Comparison of ENCODE assay signal across 12 cellular contexts in genomic region chr22:47166446-47167016, GRCh38.
A peak's percentile ranks its signal among the peaks of the same experiment; 100 is the strongest.
DNase-seq lines count a peak whose midpoint lies in the region; TF ChIP-seq lines count a peak whose summit lies in the region.
"Had no signal": no experiment of that assay in that cellular context is flagged by ENCODE, and none has a peak within 500 bp of the region (broad histone marks: within the 10 kb centered on the region; RNA-seq: fewer than 3 reads in every experiment).

No MANE protein-coding gene starts in this region.

- DNase-seq in COLO668 (lab: John Stamatoyannopoulos, UW; ENCODE audit: unreplicated experiment) (peak; percentile 71), cerebellar nuclear complex (lab: John Stamatoyannopoulos, UW) (peak; percentile 52 to 84), osteoblast (ENCODE audit: insufficient read length, low spot score, missing footprints) (peak; percentile 42), mesendoderm (no peak), DMS53 treated with DMSO at 0.1 percent for 48 hours (lab: John Stamatoyannopoulos, UW; ENCODE audit: unreplicated experiment) (no peak), ecto neural progenitor cell (ENCODE audit: low spot score) (no peak)
- DNase-seq: BE2C; GF-D8; NCI-H774; stimulated activated CD4-positive, alpha-beta T cell treated with anti-CD3 and anti-CD28 coated beads, Interleukin-4, amount 100 ng/mL, for 1 hour had no signal

- peaks cover 9% of the 10 kb centered on the region; the same call in 1 of the 2 replicates for H3K9me3 ChIP-seq in BLaER1
- H3K9me3 ChIP-seq in osteoblast (ENCODE audit: low read depth, low read length), result no peaks in the 10 kb centered on the region
- H3K9me3 ChIP-seq: BE2C, pancreas had no signal

- H4K5ac ChIP-seq in mesendoderm (ENCODE audit: low read length), result no peak overlapping the region

- H3K27me3 ChIP-seq in BLaER1 (peaks cover 6% of the 10 kb centered on the region; the same call in 1 of the 2 replicates), osteoblast (ENCODE audit: insufficient read depth, low read length) (no peaks in the 10 kb centered on the region), mesendoderm (ENCODE audit: insufficient read depth, low read length, poor library complexity) (no peaks in the 10 kb centered on the region)
- H3K27me3 ChIP-seq: BE2C, pancreas had no signal

- H2BK5ac ChIP-seq in mesendoderm (ENCODE audit: low read length), result no peak overlapping the region

- no peaks in the 10 kb centered on the region for H3K79me1 ChIP-seq in mesendoderm (ENCODE audit: low read length)

- H3K56ac ChIP-seq in mesendoderm (ENCODE audit: low read length), result no peak overlapping the region

- no peak overlapping the region for H3K4ac ChIP-seq in mesendoderm (ENCODE audit: low read depth, low read length)

- H3K4me2 ChIP-seq in BLaER1 (peak overlapping the region; percentile 87), osteoblast (ENCODE audit: insufficient read depth, low read length) (no peak overlapping the region), mesendoderm (ENCODE audit: low read length) (no peak overlapping the region)

- H3K27ac ChIP-seq in BLaER1 (no peak overlapping the region), osteoblast (ENCODE audit: low read depth, low read length) (no peak overlapping the region), mesendoderm (ENCODE audit: low read depth, low read length) (no peak overlapping the region)
- H3K27ac ChIP-seq: pancreas had no signal

- H2AK5ac ChIP-seq in mesendoderm (ENCODE audit: low read length), result no peak overlapping the region

- no peak overlapping the region for H4K8ac ChIP-seq in mesendoderm (ENCODE audit: low read depth, low read length)

- WGBS in mesendoderm (ENCODE audit: extremely low coverage, insufficient coverage, low lambda C conversion rate), result no CpG with 5 or more reads among the region's 10 CpGs

- no peak overlapping the region for H3K4me3 ChIP-seq in BLaER1
- no peak overlapping the region for H3K4me3 ChIP-seq in osteoblast (ENCODE audit: insufficient read depth, low read length)
- H3K4me3 ChIP-seq in mesendoderm (ENCODE audit: low read length), result no peak overlapping the region
- H3K4me3 ChIP-seq: pancreas had no signal

- no peak overlapping the region for H2BK15ac ChIP-seq in mesendoderm (replicated peaks; ENCODE audit: low read depth)

- no peak overlapping the region for H2BK120ac ChIP-seq in mesendoderm (ENCODE audit: low read depth, low read length)

- H3K4me1 ChIP-seq in BLaER1 (peaks cover 67% of the 10 kb centered on the region), osteoblast (ENCODE audit: insufficient read depth, low read length) (no peaks in the 10 kb centered on the region), mesendoderm (ENCODE audit: control insufficient read depth, low read depth, low read length) (no peaks in the 10 kb centered on the region)
- H3K4me1 ChIP-seq: BE2C, pancreas had no signal

- H4K20me1 ChIP-seq in BLaER1 (peaks cover 86% of the 10 kb centered on the region), osteoblast (ENCODE audit: insufficient read depth, low read length) (no peaks in the 10 kb centered on the region)

- TF ChIP-seq CTCF in osteoblast (IDR thresholded peaks at IDR 0.05; ENCODE audit: extremely low read depth, low read depth, low read length), result no peak

- no peak overlapping the region for H3K9ac ChIP-seq in BLaER1
- no peak overlapping the region for H3K9ac ChIP-seq in mesendoderm (ENCODE audit: low read length)

- no peak overlapping the region for H3K23ac ChIP-seq in mesendoderm (ENCODE audit: low read length)

- no peaks in the 10 kb centered on the region for H3K79me2 ChIP-seq in osteoblast (ENCODE audit: insufficient read depth, low read length)
- no peaks in the 10 kb centered on the region for H3K79me2 ChIP-seq in mesendoderm (ENCODE audit: control insufficient read depth, insufficient read depth, low read length)

- no peak overlapping the region for H2AFZ ChIP-seq in osteoblast (ENCODE audit: low read length)

- H3K36me3 ChIP-seq in BLaER1, result peaks cover 31% of the 10 kb centered on the region
- no peaks in the 10 kb centered on the region for H3K36me3 ChIP-seq in osteoblast (ENCODE audit: insufficient read depth, low read length)
- H3K36me3 ChIP-seq in mesendoderm (ENCODE audit: control insufficient read depth, insufficient read depth, low read length), result no peaks in the 10 kb centered on the region
- H3K36me3 ChIP-seq: BE2C, pancreas had no signal

- no peak overlapping the region for H3K18ac ChIP-seq in mesendoderm (ENCODE audit: low read length)

Comparison
In these comparisons a context has a peak if more than half of its experiments do, and no peak if none do; other contexts are left out.
1. DNase-seq: peak in COLO668 (single experiment), cerebellar nuclear complex (2 of 2) and osteoblast (single experiment); none in mesendoderm (single experiment), DMS53 treated with DMSO at 0.1 percent for 48 hours (single experiment) and ecto neural progenitor cell (single experiment).